15 cellular contexts compared by ENCODE assay signal in genomic region chr2:204477358-204477950, GRCh38.
"Had no signal": no experiment of that assay in that cellular context is flagged by ENCODE, and none has a peak within 500 bp of the region (broad histone marks: within the 10 kb centered on the region; RNA-seq: fewer than 3 reads in every experiment).

No MANE protein-coding gene starts in this region.

- H3K27me3 ChIP-seq: hepatocyte, neutrophil, tibial artery had no signal

- H3K4me3 ChIP-seq: hepatocyte, left ventricle myocardium inferior, mucosa of descending colon, tibial artery had no signal

- H2AFZ ChIP-seq: hepatocyte, parathyroid adenoma had no signal

- DNase-seq: activated CD4-positive, alpha-beta T cell treated with anti-CD3 and anti-CD28 coated beads, Interleukin-2, amount 50 U/mL, for 1 hour; activated naive CD4-positive, alpha-beta T cell treated with Interleukin-2 at 50 U/mL for 16 hours; aorta; left ventricle myocardium inferior; mucosa of descending colon; naive thymus-derived CD4-positive, alpha-beta T cell; stimulated activated CD4-positive, alpha-beta T cell treated with anti-CD3 and anti-CD28 coated beads, Interleukin-15, amount 100 ng/mL, for 24 hours; stimulated activated CD4-positive, alpha-beta T cell treated with anti-CD3 and anti-CD28 coated beads, Interleukin-4, amount 100 ng/mL, for 1 hour; stimulated activated naive CD4-positive, alpha-beta T cell; T-helper 9 cell; tibial artery had no signal

- ATAC-seq: activated T-helper 17 cell treated with anti-CD3 and anti-CD28 coated beads, Interleukin-2, amount 50 U/mL, for 72 hours; mucosa of descending colon; naive thymus-derived CD4-positive, alpha-beta T cell had no signal

- H3K36me3 ChIP-seq: left ventricle myocardium inferior, neutrophil, tibial artery had no signal

- H3K4me1 ChIP-seq: left ventricle myocardium inferior, tibial artery had no signal

- H3K4me2 ChIP-seq: hepatocyte had no signal

- H3K27ac ChIP-seq: hepatocyte, left ventricle myocardium inferior, neutrophil, parathyroid adenoma, tibial artery had no signal

- H3K9ac ChIP-seq: parathyroid adenoma had no signal

- H3K9me3 ChIP-seq: left ventricle myocardium inferior, mucosa of descending colon, neutrophil, tibial artery had no signal
